In the genomic region with DNA sequence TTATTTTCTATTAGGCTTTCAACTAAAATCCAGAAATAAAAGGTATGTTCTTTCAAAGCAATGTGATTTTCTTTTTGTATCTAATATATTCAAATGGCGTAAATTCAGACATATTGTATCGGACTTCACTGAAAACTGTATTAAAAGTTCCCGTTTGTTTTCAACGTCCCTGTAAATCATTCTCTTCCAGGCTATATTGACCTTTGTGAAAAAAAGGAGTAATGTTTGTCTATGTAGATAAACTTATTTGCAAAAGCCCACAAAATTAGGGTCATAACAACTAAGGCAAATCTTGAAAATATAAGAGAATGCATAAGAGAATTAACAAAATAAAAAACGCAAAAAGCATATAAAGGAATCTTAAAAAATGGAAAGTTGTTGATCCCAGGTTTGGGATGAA, we compare ENCODE assay signal across 29 cellular contexts.
"Had no signal": no experiment of that assay in that cellular context is flagged by ENCODE, and none has a peak within 500 bp of the region (broad histone marks: within the 10 kb centered on the region; RNA-seq: fewer than 3 reads in every experiment).

No MANE protein-coding gene starts in this region.

- H3K36me3 ChIP-seq: MG63 had no signal

- H3K27me3 ChIP-seq: MG63 had no signal

- H3K9me3 ChIP-seq: MG63 had no signal

- DNase-seq: Karpas-422, Kasumi-1, KG1, MG63, MM.1S, MV-4-11, NCI-H1048, NCI-H1092, NCI-H1417, NCI-H1417 treated with DMSO at 0.1 percent for 48 hours, NCI-H1436, NCI-H1436 treated with DMSO at 0.1 percent for 48 hours, NCI-H146, NCI-H1694, NCI-H1694 treated with DMSO at 0.1 percent for 48 hours, NCI-H187, NCI-H187 treated with DMSO at 0.1 percent for 48 hours, NCI-H1930, NCI-H2029 treated with DMSO at 0.1 percent for 48 hours, NCI-H2081 treated with DMSO at 0.1 percent for 48 hours, NCI-H2107, NCI-H2171, NCI-H2171 treated with DMSO at 0.1 percent for 48 hours, NCI-H2227 treated with DMSO at 0.1 percent for 48 hours, NCI-H226, NCI-H345, NCI-H446, NCI-H446 treated with DMSO at 0.1 percent for 48 hours had no signal

- H3K4me3 ChIP-seq: MG63 had no signal

- H3K27ac ChIP-seq: KMS-11 had no signal
